In the genomic region with DNA sequence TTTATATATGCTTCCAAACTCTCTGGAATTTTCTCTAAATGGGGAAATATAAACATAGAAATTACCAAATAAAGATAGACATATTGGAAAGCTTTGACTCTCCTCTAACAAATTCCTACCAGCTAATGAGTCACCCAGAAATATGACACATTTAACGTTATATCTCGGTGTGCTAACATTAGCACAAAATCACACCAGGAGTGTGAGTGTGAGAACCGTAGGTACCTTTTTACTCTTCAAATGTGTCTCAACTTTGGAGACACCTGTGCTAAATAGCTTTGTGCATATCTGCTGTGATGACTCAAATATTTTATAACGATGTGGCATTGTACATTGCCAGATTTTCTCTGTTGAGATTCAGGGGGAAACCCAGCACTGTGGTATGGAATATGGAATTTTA, we compare ENCODE assay signal across 24 cellular contexts.
"Had no signal": no experiment of that assay in that cellular context is flagged by ENCODE, and none has a peak within 500 bp of the region (broad histone marks: within the 10 kb centered on the region; RNA-seq: fewer than 3 reads in every experiment).

No MANE protein-coding gene starts in this region.

- H3K36me3 Mint-ChIP-seq: type B pancreatic cell had no signal

- H3K4me1 ChIP-seq: spleen had no signal

- H3K36me3 ChIP-seq: spleen, thoracic aorta had no signal

- H3K9me3 ChIP-seq: thoracic aorta had no signal

- H3K9me3 Mint-ChIP-seq: type B pancreatic cell had no signal

- H3K27ac ChIP-seq: spleen, thoracic aorta had no signal

- DNase-seq: activated CD4-positive, alpha-beta T cell treated with anti-CD3 and anti-CD28 coated beads for 4 hours; activated CD4-positive, alpha-beta T cell treated with anti-CD3 and anti-CD28 coated beads, Interleukin-2, amount 50 U/mL, for 48 hours; activated CD4-positive, CD25-positive, alpha-beta regulatory T cell; activated CD8-positive, alpha-beta memory T cell treated with anti-CD3 and anti-CD28 coated beads, Interleukin-2, amount 50 U/mL, for 48 hours; activated naive CD4-positive, alpha-beta T cell treated with Interleukin-2 at 50 U/mL for 16 hours; activated T-cell treated with anti-CD3 and anti-CD28 coated beads, Interleukin-2, amount 50 U/mL, for 48 hours; amygdala; effector CD8-positive, alpha-beta T cell; foreskin melanocyte; kidney glomerular epithelial cell; left ventricle myocardium superior; midbrain; natural killer cell; retina; spleen; stimulated activated CD4-positive, alpha-beta T cell treated with anti-CD3 and anti-CD28 coated beads, Interleukin-4, amount 100 ng/mL, for 1 hour; stimulated activated naive CD4-positive, alpha-beta T cell treated with Interleukin-2 at 50 U/mL for 16 hours; T1000 had no signal

- ATAC-seq: esophagus mucosa, left ventricle myocardium superior, natural killer cell had no signal

- H3K27me3 Mint-ChIP-seq: dendritic cell treated with granulocyte-macrophage colony-stimulating factor and Interleukin-4, amounts not matched to agents 40 ng/mL and 50 ng/mL, for 4 days; progenitor cell of endocrine pancreas; type B pancreatic cell had no signal

- H3K27me3 ChIP-seq: spleen had no signal

- H3K4me3 ChIP-seq: spleen, thoracic aorta had no signal

- H3K4me1 Mint-ChIP-seq: natural killer cell had no signal

- H3K4me3 Mint-ChIP-seq: dendritic cell treated with granulocyte-macrophage colony-stimulating factor and Interleukin-4, amounts not matched to agents 40 ng/mL and 50 ng/mL, for 4 days; natural killer cell; T-helper 1 cell treated with Interleukin-12 subunit alpha and Interleukin-12 subunit beta and Interleukin-4 antibody, amounts not matched to agents 30 μg/mL and 1 μg/mL, for 36 hours; type B pancreatic cell had no signal
